ENCODE assay signal across 1 cellular context in the genomic region with DNA sequence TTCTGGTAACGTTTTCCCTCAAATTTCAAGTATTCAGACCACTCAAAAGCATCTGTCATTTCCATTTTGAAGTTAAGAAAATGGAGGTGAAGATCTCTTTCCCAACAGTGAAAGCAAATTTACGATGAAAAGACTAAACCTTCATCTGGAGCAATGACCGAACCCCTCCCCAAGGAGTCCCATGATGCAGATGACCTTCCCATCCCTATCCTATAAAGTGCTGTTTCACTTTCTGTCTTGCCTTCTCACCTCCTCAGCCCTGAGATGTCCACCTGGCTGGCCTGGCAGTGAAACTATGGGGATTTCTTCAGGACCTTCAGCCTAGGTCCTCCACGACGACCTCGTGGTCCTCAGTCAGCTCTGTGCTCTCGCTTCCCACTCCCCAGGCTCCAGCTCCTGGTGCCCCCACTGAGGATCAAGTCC.
TF ChIP-seq lines count a peak whose summit lies in the region.

No MANE protein-coding gene starts in this region.

TF ChIP-seq in IMR-90, 13 proteins besides CTCF, POLR2A, EP300 and RAD21:
- TF ChIP-seq, protein P1, sequence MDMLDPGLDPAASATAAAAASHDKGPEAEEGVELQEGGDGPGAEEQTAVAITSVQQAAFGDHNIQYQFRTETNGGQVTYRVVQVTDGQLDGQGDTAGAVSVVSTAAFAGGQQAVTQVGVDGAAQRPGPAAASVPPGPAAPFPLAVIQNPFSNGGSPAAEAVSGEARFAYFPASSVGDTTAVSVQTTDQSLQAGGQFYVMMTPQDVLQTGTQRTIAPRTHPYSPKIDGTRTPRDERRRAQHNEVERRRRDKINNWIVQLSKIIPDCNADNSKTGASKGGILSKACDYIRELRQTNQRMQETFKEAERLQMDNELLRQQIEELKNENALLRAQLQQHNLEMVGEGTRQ (IDR thresholded peaks at IDR 0.05; ENCODE audit: low read depth, low read length) = no peak
- TF ChIP-seq FOS (IDR thresholded peaks at IDR 0.05; ENCODE audit: low read depth, low read length) (no peak), RCOR1 (IDR thresholded peaks at IDR 0.05; ENCODE audit: insufficient replicate concordance, low read length) (no peak), CHD1 (IDR thresholded peaks at IDR 0.05; ENCODE audit: low read depth, low read length) (no peak), NFE2L2 (IDR thresholded peaks at IDR 0.05; ENCODE audit: low read depth, low read length) (no peak), SMC3 (IDR thresholded peaks at IDR 0.05; ENCODE audit: low read depth, low read length) (no peak), RFX5 (IDR thresholded peaks at IDR 0.05; ENCODE audit: low read depth, low read length) (no peak)
TF ChIP-seq in IMR-90: peak in this region for 0.
